ENCODE assay signal across 8 cellular contexts in genomic region chr1:54053745-54054437, GRCh38. TPM values are rescaled to one million over a fixed set of nuclear protein-coding genes. Genes with fewer than 3 reads are reported as not detected.
DNase-seq lines count a peak whose midpoint lies in the region; ATAC-seq and TF ChIP-seq lines count a peak whose summit lies in the region.

No MANE protein-coding gene starts in this region.

- H3K36me3 Mint-ChIP-seq in T-helper 17 cell (ENCODE audit: low read depth) = peaks cover 12% of the 10 kb centered on the region

- H3K9ac ChIP-seq in NT2/D1 (ENCODE audit: insufficient read length, low read depth) = peak overlapping the region; percentile 92

- intact Hi-C loops in gastrocnemius medialis (cut with DNase I; ENCODE audit: low total_unique reads) = loop anchor here (1.0 to 5.0 kb wide), 6 partner anchors 109 to 433 kb away; partner anchors contain the start of genes CYB5RL, IFT25, MRPL37 and NDC1

- no peak overlapping the region for H3K4me3 Mint-ChIP-seq in T-helper 17 cell

- H3K27ac Mint-ChIP-seq in T-helper 17 cell = no peak overlapping the region

- DNase-seq in NCI-H748 (lab: John Stamatoyannopoulos, UW; ENCODE audit: unreplicated experiment) (peak; percentile 58), NCI-H748 treated with DMSO at 0.1 percent for 48 hours (lab: John Stamatoyannopoulos, UW) (no peak), NT2/D1 (ENCODE audit: low read depth, low spot score) (peak; percentile 13), fibroblast of peridontal ligament (ENCODE audit: extremely low read depth) (peak; percentile 36), gastrocnemius medialis (no peak), dedifferentiated amniotic fluid mesenchymal stem cell (ENCODE audit: extremely low spot score) (no peak), ureter (ENCODE audit: low spot score) (no peak), T-helper 17 cell (no peak)

- peaks cover 3% of the 10 kb centered on the region for H3K36me3 ChIP-seq in NT2/D1 (ENCODE audit: insufficient read depth, insufficient read length, low read length)
- H3K36me3 ChIP-seq in gastrocnemius medialis = peaks cover 0 to 3% of the 10 kb centered on the region in 2 donors

- H3K27me3 ChIP-seq in NT2/D1 (ENCODE audit: insufficient read depth, insufficient read length) (no peaks in the 10 kb centered on the region), gastrocnemius medialis (no peaks in the 10 kb centered on the region)

- H3K27ac ChIP-seq in gastrocnemius medialis = peak overlapping the region; percentile 98 to 99 (median 98)

- TF ChIP-seq POLR2A in gastrocnemius medialis (IDR thresholded peaks at IDR 0.05) = no peak

- no peaks in the 10 kb centered on the region for H3K4me1 ChIP-seq in NT2/D1 (ENCODE audit: insufficient read depth, insufficient read length)
- peaks cover 41 to 42% of the 10 kb centered on the region in 2 donors for H3K4me1 ChIP-seq in gastrocnemius medialis

- H3K27me3 Mint-ChIP-seq in T-helper 17 cell = no peaks in the 10 kb centered on the region

- in situ Hi-C loops in gastrocnemius medialis (cut with MboI; ENCODE audit: low sequenced_read_pairs in 4 of 4) = loop anchor here in 1 of 4 donors (5.0 to 25.0 kb wide), 2 partner anchors 212 to 708 kb away; partner anchors contain the start of gene PARS2

- ATAC-seq in gastrocnemius medialis (peak; percentile 1 to 11), T-helper 17 cell (no peak)

- H3K9me3 ChIP-seq in NT2/D1 (ENCODE audit: insufficient read depth, low read length) (no peaks in the 10 kb centered on the region), gastrocnemius medialis (no peaks in the 10 kb centered on the region), T-helper 17 cell (ENCODE audit: control insufficient read depth, low read length, poor library complexity, severe bottlenecking) (no peaks in the 10 kb centered on the region)

- no peak for TF ChIP-seq CTCF in gastrocnemius medialis (IDR thresholded peaks at IDR 0.05 in 4 of 5, conservative IDR thresholded peaks at IDR 0.05 in 1 of 5)

- peaks cover 29% of the 10 kb centered on the region for H3K4me1 Mint-ChIP-seq in T-helper 17 cell

- peak overlapping the region; percentile 98 for H3K4me3 ChIP-seq in NT2/D1 (ENCODE audit: insufficient read length, low read depth)
- peak overlapping the region; percentile 82 to 99 (median 96) for H3K4me3 ChIP-seq in gastrocnemius medialis

RNA-seq across cellular contexts. Expression of gene TCEANC2, which starts 0.5 kb away (rescaled TPM):
- total RNA-seq in gastrocnemius medialis = 1 to 10 TPM; 2.6 to 9.5 (median 7.0) TPM
- 6.7 TPM for total RNA-seq in ureter
- total RNA-seq in T-helper 17 cell = 1 to 10 TPM; 4.5 to 4.7 TPM

RNA-seq across cellular contexts. Expression of gene TMEM59, which starts 0.9 kb away (rescaled TPM):
- 100 to 1,000 TPM; 156 to 248 (median 224) TPM for total RNA-seq in gastrocnemius medialis
- 366 TPM for total RNA-seq in ureter
- 100 to 1,000 TPM; 145 to 160 TPM for total RNA-seq in T-helper 17 cell

RNA-seq across cellular contexts. Expression of gene LDLRAD1, which starts 35.9 kb away (rescaled TPM):
- total RNA-seq in gastrocnemius medialis (not detected), ureter (not detected), T-helper 17 cell (not detected)

Comparison
In these comparisons a context has a peak if more than half of its experiments do, and no peak if none do; other contexts are left out.
1. DNase-seq: peak in NCI-H748 (single experiment), NT2/D1 (single experiment) and fibroblast of peridontal ligament (single experiment); none in NCI-H748 treated with DMSO at 0.1 percent for 48 hours (single experiment), gastrocnemius medialis (0 of 2), dedifferentiated amniotic fluid mesenchymal stem cell (single experiment), ureter (single experiment) and T-helper 17 cell (0 of 3).